ENCODE assay signal across 16 cellular contexts in the genomic region with DNA sequence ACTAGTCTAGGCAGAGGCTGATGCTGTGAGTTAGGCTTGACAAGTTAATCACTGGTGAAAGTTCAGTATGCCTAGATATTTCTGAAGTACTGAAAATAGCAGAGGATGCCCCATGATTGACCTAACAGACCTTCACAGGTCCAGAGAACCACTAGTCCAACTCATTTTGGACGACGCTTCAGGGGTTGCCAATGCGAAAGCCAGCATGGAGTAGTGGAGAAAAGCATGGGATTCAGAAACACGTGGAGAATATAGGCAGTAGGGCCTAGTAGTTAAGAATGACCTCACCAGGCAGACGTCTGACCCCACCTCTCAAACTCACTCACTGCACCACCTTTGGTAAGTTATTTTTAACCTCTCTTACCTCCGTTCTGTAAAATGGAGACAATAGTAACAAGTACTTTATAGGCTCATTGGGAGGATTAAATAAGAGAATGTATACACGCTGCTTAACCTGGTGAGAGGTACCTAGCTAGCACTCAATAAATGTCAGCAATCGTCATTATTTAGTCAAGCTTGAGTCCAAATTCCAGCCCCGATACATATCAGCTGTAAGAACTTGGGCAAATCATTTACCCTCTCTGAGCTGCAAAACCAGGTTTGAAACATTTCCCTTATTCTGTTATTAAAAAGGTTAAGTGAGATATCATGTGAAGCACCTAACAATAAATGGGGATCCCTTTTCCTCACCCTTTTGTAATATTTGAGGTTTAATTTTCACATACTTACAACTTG. TPM values are rescaled to one million over a fixed set of nuclear protein-coding genes. Genes with fewer than 3 reads are reported as not detected.
DNase-seq lines count a peak whose midpoint lies in the region; ATAC-seq and TF ChIP-seq lines count a peak whose summit lies in the region.
"Had no signal": no experiment of that assay in that cellular context is flagged by ENCODE, and none has a peak within 500 bp of the region (broad histone marks: within the 10 kb centered on the region; RNA-seq: fewer than 3 reads in every experiment).

No MANE protein-coding gene starts in this region.

- no peak for TF ChIP-seq POLR2A in esophagus squamous epithelium (IDR thresholded peaks at IDR 0.05)

- H3K4me3 ChIP-seq in HEK293 (ENCODE audit: low read depth, low read length) (no peak overlapping the region), esophagus squamous epithelium (no peak overlapping the region)

- 72 to 77% methylated on average over 9 of the region's 9 CpGs for WGBS in esophagus squamous epithelium, 2 donors

- H3K36me3 ChIP-seq in HEK293 (ENCODE audit: control insufficient read depth in 2 of 2, insufficient read depth in 1 of 2, low read length in 2 of 2), result no peaks in the 10 kb centered on the region
- no peaks in the 10 kb centered on the region for H3K36me3 ChIP-seq in esophagus squamous epithelium

- H3K4me1 ChIP-seq in HEK293 (ENCODE audit: control insufficient read depth, insufficient read depth, low read length) (peaks cover 20% of the 10 kb centered on the region), esophagus squamous epithelium (peaks cover 15 to 89% (median 45%) of the 10 kb centered on the region in 3 donors)

- no peaks in the 10 kb centered on the region for H3K9me3 ChIP-seq in HEK293 (ENCODE audit: control insufficient read depth, insufficient read depth, low read depth, low read length)
- H3K9me3 ChIP-seq in esophagus squamous epithelium, result no peaks in the 10 kb centered on the region
- H3K9me3 ChIP-seq: SK-N-SH had no signal

- TF ChIP-seq CTCF in HEK293 (tag by site-specific recombination; IDR thresholded peaks at IDR 0.05) (no peak), esophagus squamous epithelium (IDR thresholded peaks at IDR 0.05) (no peak)

- CTCF ChIA-PET in HEK293 (lab: Yijun Ruan, JAX), result interaction anchor here (0.6 kb wide), 1 partner anchor 353 kb away, joined by 3 read pairs; no protein-coding TSS in a partner anchor

- intact Hi-C loops in esophagus squamous epithelium (cut with DNase I), result no loop called here

- no peaks in the 10 kb centered on the region for H3K27me3 ChIP-seq in esophagus squamous epithelium

- H3K27ac ChIP-seq in HEK293 (ENCODE audit: extremely low read depth, low read depth, low read length), result no peak overlapping the region
- peak overlapping the region; percentile 61 for H3K27ac ChIP-seq in caudate nucleus (ENCODE audit: low read depth, low read length)
- no peak overlapping the region for H3K27ac ChIP-seq in esophagus squamous epithelium

- POLR2A ChIA-PET in HEK293 (lab: Yijun Ruan, JAX), result no interaction called here

- ATAC-seq in GM21737 (IDR thresholded peaks at IDR 0.05; ENCODE audit: unreplicated experiment), result no peak

- DNase-seq in caudate nucleus (lab: John Stamatoyannopoulos, UW) (no peak), kidney tubule cell (ENCODE audit: low spot score) (peak; percentile 48), renal cortical epithelial cell (ENCODE audit: low read depth) (peak; percentile 39), NCI-H2171 treated with DMSO at 0.1 percent for 48 hours (lab: John Stamatoyannopoulos, UW) (no peak), HuH-7.5 (ENCODE audit: low spot score) (no peak), esophagus squamous epithelium (lab: John Stamatoyannopoulos, UW) (no peak)
- DNase-seq: activated CD4-positive, alpha-beta T cell treated with anti-CD3 and anti-CD28 coated beads, Interleukin-2, amount 10 ng/mL, durations not matched to agents 7 days and 5 days; activated naive CD4-positive, alpha-beta T cell treated with Interleukin-2 at 50 U/mL for 16 hours; head of caudate nucleus; islet precursor cell; NCI-H1105; NCI-H774; SK-N-SH; stimulated activated CD4-positive, alpha-beta T cell treated with anti-CD3 and anti-CD28 coated beads, Interleukin-2, amount 100 ng/mL, for 48 hours had no signal

TF ChIP-seq in HEK293, 187 proteins besides CTCF, POLR2A, EP300 and RAD21:
- TF ChIP-seq, protein P1, sequence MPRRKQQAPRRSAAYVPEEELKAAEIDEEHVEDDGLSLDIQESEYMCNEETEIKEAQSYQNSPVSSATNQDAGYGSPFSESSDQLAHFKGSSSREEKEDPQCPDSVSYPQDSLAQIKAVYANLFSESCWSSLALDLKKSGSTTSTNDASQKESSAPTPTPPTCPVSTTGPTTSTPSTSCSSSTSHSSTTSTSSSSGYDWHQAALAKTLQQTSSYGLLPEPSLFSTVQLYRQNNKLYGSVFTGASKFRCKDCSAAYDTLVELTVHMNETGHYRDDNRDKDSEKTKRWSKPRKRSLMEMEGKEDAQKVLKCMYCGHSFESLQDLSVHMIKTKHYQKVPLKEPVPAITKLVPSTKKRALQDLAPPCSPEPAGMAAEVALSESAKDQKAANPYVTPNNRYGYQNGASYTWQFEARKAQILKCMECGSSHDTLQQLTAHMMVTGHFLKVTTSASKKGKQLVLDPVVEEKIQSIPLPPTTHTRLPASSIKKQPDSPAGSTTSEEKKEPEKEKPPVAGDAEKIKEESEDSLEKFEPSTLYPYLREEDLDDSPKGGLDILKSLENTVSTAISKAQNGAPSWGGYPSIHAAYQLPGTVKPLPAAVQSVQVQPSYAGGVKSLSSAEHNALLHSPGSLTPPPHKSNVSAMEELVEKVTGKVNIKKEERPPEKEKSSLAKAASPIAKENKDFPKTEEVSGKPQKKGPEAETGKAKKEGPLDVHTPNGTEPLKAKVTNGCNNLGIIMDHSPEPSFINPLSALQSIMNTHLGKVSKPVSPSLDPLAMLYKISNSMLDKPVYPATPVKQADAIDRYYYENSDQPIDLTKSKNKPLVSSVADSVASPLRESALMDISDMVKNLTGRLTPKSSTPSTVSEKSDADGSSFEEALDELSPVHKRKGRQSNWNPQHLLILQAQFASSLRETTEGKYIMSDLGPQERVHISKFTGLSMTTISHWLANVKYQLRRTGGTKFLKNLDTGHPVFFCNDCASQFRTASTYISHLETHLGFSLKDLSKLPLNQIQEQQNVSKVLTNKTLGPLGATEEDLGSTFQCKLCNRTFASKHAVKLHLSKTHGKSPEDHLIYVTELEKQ (tag by site-specific recombination; IDR thresholded peaks at IDR 0.05; ENCODE audit: borderline replicate concordance), result no peak
- no peak for TF ChIP-seq KLF8 (tag by site-specific recombination; IDR thresholded peaks at IDR 0.05)
- 0 out of 2 replicates have a peak, but pooled peaks have one; percentile 15 for TF ChIP-seq ZNF335 (tag by site-specific recombination; conservative IDR thresholded peaks at IDR 0.05)
- no peak for TF ChIP-seq ZNF433 (tag by site-specific recombination; IDR thresholded peaks at IDR 0.05; ENCODE audit: low read depth)
- no peak for TF ChIP-seq ZEB2 (tag by site-specific recombination; IDR thresholded peaks at IDR 0.05)
- TF ChIP-seq ZNF664 (tag by site-specific recombination; IDR thresholded peaks at IDR 0.05), result 0 out of 2 replicates have a peak, but pooled peaks have one; percentile 15
- TF ChIP-seq, protein P2, sequence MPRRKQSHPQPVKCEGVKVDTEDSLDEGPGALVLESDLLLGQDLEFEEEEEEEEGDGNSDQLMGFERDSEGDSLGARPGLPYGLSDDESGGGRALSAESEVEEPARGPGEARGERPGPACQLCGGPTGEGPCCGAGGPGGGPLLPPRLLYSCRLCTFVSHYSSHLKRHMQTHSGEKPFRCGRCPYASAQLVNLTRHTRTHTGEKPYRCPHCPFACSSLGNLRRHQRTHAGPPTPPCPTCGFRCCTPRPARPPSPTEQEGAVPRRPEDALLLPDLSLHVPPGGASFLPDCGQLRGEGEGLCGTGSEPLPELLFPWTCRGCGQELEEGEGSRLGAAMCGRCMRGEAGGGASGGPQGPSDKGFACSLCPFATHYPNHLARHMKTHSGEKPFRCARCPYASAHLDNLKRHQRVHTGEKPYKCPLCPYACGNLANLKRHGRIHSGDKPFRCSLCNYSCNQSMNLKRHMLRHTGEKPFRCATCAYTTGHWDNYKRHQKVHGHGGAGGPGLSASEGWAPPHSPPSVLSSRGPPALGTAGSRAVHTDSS (tag by site-specific recombination; IDR thresholded peaks at IDR 0.05), result no peak
- no peak for TF ChIP-seq ZNF549 (tag by site-specific recombination; IDR thresholded peaks at IDR 0.05)
- no peak for TF ChIP-seq ZNF366 (tag by site-specific recombination; conservative IDR thresholded peaks at IDR 0.05)
- TF ChIP-seq, protein P3, sequence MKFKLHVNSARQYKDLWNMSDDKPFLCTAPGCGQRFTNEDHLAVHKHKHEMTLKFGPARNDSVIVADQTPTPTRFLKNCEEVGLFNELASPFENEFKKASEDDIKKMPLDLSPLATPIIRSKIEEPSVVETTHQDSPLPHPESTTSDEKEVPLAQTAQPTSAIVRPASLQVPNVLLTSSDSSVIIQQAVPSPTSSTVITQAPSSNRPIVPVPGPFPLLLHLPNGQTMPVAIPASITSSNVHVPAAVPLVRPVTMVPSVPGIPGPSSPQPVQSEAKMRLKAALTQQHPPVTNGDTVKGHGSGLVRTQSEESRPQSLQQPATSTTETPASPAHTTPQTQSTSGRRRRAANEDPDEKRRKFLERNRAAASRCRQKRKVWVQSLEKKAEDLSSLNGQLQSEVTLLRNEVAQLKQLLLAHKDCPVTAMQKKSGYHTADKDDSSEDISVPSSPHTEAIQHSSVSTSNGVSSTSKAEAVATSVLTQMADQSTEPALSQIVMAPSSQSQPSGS (tag by site-specific recombination; IDR thresholded peaks at IDR 0.05; ENCODE audit: low read depth), result peak; percentile 29; the same call in 1 of the 2 replicates
- TF ChIP-seq, protein P4, sequence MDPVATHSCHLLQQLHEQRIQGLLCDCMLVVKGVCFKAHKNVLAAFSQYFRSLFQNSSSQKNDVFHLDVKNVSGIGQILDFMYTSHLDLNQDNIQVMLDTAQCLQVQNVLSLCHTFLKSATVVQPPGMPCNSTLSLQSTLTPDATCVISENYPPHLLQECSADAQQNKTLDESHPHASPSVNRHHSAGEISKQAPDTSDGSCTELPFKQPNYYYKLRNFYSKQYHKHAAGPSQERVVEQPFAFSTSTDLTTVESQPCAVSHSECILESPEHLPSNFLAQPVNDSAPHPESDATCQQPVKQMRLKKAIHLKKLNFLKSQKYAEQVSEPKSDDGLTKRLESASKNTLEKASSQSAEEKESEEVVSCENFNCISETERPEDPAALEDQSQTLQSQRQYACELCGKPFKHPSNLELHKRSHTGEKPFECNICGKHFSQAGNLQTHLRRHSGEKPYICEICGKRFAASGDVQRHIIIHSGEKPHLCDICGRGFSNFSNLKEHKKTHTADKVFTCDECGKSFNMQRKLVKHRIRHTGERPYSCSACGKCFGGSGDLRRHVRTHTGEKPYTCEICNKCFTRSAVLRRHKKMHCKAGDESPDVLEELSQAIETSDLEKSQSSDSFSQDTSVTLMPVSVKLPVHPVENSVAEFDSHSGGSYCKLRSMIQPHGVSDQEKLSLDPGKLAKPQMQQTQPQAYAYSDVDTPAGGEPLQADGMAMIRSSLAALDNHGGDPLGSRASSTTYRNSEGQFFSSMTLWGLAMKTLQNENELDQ (tag by site-specific recombination; IDR thresholded peaks at IDR 0.05; ENCODE audit: low read depth), result no peak
- no peak for TF ChIP-seq ZNF660 (tag by site-specific recombination; IDR thresholded peaks at IDR 0.05)
- no peak for TF ChIP-seq ZNF146 (tag by site-specific recombination; IDR thresholded peaks at IDR 0.05)

RNA-seq across cellular contexts. Expression of a gene that starts 13.2 kb away (rescaled TPM):
- total RNA-seq in renal cortical epithelial cell (5.9 and 9.9 TPM in 2 replicates), esophagus squamous epithelium (100 to 1,000 TPM in 1 of 4 donors, 10 to 100 TPM in 3; 16.5 to 116 (median 33.5) TPM)
- total RNA-seq: activated CD4-positive, alpha-beta T cell treated with anti-CD3 and anti-CD28 coated beads, Interleukin-2, amount 10 ng/mL, durations not matched to agents 7 days and 5 days had no signal

Comparison
In these comparisons a context has a peak if more than half of its experiments do, and no peak if none do; other contexts are left out.
1. DNase-seq: peak in kidney tubule cell (single experiment) and renal cortical epithelial cell (single experiment); none in caudate nucleus (0 of 61), NCI-H2171 treated with DMSO at 0.1 percent for 48 hours (single experiment), HuH-7.5 (single experiment) and esophagus squamous epithelium (single experiment).